ENCODE assay signal across 7 cellular contexts in the genomic region with DNA sequence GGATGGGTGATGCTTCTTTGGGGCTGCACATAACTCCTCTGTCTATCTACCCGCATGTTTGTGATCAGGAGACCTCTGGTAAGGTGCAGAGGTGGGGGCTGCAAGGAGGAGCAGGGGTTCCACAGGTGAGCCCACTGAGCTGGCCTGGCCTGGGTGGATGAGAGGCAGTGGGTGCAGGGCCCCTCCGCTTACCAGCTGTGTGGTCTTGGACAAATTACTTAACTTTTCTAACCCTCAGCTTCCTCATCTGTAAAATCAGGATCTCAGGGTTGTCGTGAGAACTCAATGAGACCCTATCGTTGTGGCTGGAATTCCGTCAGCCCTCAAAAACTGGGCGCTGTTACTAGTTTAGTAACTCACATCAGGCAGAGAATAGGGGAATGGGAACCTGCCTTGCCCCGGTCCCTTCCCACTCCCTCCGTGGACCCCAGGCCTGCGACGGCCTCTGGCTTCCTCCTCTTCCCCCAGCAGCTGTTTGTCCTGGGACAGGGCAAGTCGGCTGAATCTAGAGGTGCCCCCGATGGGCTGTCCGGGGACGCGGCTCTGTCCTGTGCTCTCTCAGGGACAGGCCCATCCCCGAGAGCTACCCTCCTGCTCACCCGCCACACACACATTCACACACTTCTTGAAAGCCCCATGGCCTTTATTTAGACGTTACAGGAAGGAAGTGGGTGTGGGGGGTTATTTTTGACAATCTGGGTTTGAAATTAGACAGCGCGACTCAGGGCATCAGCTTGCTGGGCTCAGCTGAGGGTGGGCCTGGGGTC. TPM values are rescaled to one million over a fixed set of nuclear protein-coding genes. Genes with fewer than 3 reads are reported as not detected.
DNase-seq lines count a peak whose midpoint lies in the region; ATAC-seq and TF ChIP-seq lines count a peak whose summit lies in the region.

No MANE protein-coding gene starts in this region.

- H3K27ac Mint-ChIP-seq in activated CD4-positive, alpha-beta T cell treated with anti-CD3 and anti-CD28 coated beads for 36 hours: peak overlapping the region; percentile 99
- H3K27ac Mint-ChIP-seq in endothelial cell (ENCODE audit: unreplicated experiment): no peak overlapping the region

- H3K4me1 Mint-ChIP-seq in activated CD4-positive, alpha-beta T cell treated with anti-CD3 and anti-CD28 coated beads for 36 hours: peaks cover 89% of the 10 kb centered on the region
- H3K4me1 Mint-ChIP-seq in endothelial cell (ENCODE audit: unreplicated experiment): peaks cover 32% of the 10 kb centered on the region

- TF ChIP-seq CTCF in endothelial cell (IDR thresholded peaks at IDR 0.05; ENCODE audit: unreplicated experiment): no peak

- CTCF ChIA-PET in activated CD4-positive, alpha-beta T cell treated with anti-CD3 and anti-CD28 coated beads for 36 hours (lab: Charles Lee): interaction anchor here (0.8 to 9.4 kb wide), 8 partner anchors 10 to 87 kb away, joined by 3 to 237 read pairs (median 4); a partner anchor contains a TSS

- ATAC-seq in GM19438 (IDR thresholded peaks at IDR 0.05; ENCODE audit: low read depth, unreplicated experiment): peak; percentile 43
- ATAC-seq in HG03442 (IDR thresholded peaks at IDR 0.05; ENCODE audit: unreplicated experiment): peak; percentile 36
- ATAC-seq in activated CD4-positive, alpha-beta T cell treated with anti-CD3 and anti-CD28 coated beads for 36 hours: peak; percentile 51

- H3K27me3 Mint-ChIP-seq in activated CD4-positive, alpha-beta T cell treated with anti-CD3 and anti-CD28 coated beads for 36 hours: no peaks in the 10 kb centered on the region
- peaks cover 16% of the 10 kb centered on the region for H3K27me3 Mint-ChIP-seq in endothelial cell (ENCODE audit: unreplicated experiment)

- H3K4me3 Mint-ChIP-seq in activated CD4-positive, alpha-beta T cell treated with anti-CD3 and anti-CD28 coated beads for 36 hours: peak overlapping the region; percentile 77
- peak overlapping the region; percentile 37 for H3K4me3 Mint-ChIP-seq in endothelial cell (ENCODE audit: unreplicated experiment)

- peaks cover 78% of the 10 kb centered on the region for H3K36me3 Mint-ChIP-seq in activated CD4-positive, alpha-beta T cell treated with anti-CD3 and anti-CD28 coated beads for 36 hours (ENCODE audit: low read depth)
- peaks cover 5% of the 10 kb centered on the region for H3K36me3 Mint-ChIP-seq in endothelial cell (ENCODE audit: low read depth, unreplicated experiment)

- intact Hi-C loops in activated CD4-positive, alpha-beta T cell treated with anti-CD3 and anti-CD28 coated beads for 36 hours (cut with DNase I, micrococcal nuclease): loop anchor here in 1 of 2 experiments (10.0 kb wide), 1 partner anchor 976 kb away; a partner anchor contains a TSS

- DNase-seq in activated CD4-positive, alpha-beta T cell treated with anti-CD3 and anti-CD28 coated beads for 36 hours: peak; percentile 82
- DNase-seq in endothelial cell (ENCODE audit: low spot score): no peak
- peak; percentile 62 for DNase-seq in stimulated activated CD8-positive, alpha-beta memory T cell treated with anti-CD3 and anti-CD28 coated beads, Interleukin-12 subunit alpha, Interleukin-12 subunit beta, amount 100 ng/mL, for 4 hours (ENCODE audit: low read depth)
- no peak for DNase-seq in DMS79 treated with DMSO at 0.1 percent for 48 hours (lab: John Stamatoyannopoulos, UW)
- DNase-seq in SK-N-DZ (ENCODE audit: low spot score): no peak

- POLR2A ChIA-PET in activated CD4-positive, alpha-beta T cell treated with anti-CD3 and anti-CD28 coated beads for 36 hours (lab: Charles Lee): interaction anchor here (0.7 to 8.1 kb wide), 3 partner anchors 13 to 497 kb away, joined by 3 to 142 read pairs (median 5); a partner anchor contains a TSS

- no peaks in the 10 kb centered on the region for H3K9me3 Mint-ChIP-seq in activated CD4-positive, alpha-beta T cell treated with anti-CD3 and anti-CD28 coated beads for 36 hours (ENCODE audit: low read depth)
- no peaks in the 10 kb centered on the region for H3K9me3 Mint-ChIP-seq in endothelial cell (ENCODE audit: unreplicated experiment)

RNA-seq across cellular contexts. Expression of a gene that starts 7.6 kb away (rescaled TPM):
- total RNA-seq in activated CD4-positive, alpha-beta T cell treated with anti-CD3 and anti-CD28 coated beads for 36 hours: 100 to 1,000 TPM; 335 to 483 TPM
- 22.1 TPM for total RNA-seq in endothelial cell (ENCODE audit: unreplicated experiment)
- polyA plus RNA-seq in SK-N-DZ (2014; cell fraction: cytosol; rRNA removed): 0.48 and 0.64 TPM in 2 replicates
- 1.1 and 1.3 TPM in 2 replicates for polyA plus RNA-seq in SK-N-DZ (2014; cell fraction: nucleus; rRNA removed)

RNA-seq across cellular contexts. Expression of a gene that starts 11.7 kb away (rescaled TPM):
- total RNA-seq in activated CD4-positive, alpha-beta T cell treated with anti-CD3 and anti-CD28 coated beads for 36 hours: 100 to 1,000 TPM; 398 to 502 TPM
- 288 TPM for total RNA-seq in endothelial cell (ENCODE audit: unreplicated experiment)
- polyA plus RNA-seq in SK-N-DZ (2014; cell fraction: cytosol; rRNA removed): 713 and 811 TPM in 2 replicates
- polyA plus RNA-seq in SK-N-DZ (2014; cell fraction: nucleus; rRNA removed): 771 and 835 TPM in 2 replicates

RNA-seq across cellular contexts. Expression of a gene that starts 11.9 kb away (rescaled TPM):
- total RNA-seq in activated CD4-positive, alpha-beta T cell treated with anti-CD3 and anti-CD28 coated beads for 36 hours: 100 to 1,000 TPM in 1 of 2 experiments, 10 to 100 TPM in 1; 85.0 to 106 TPM
- total RNA-seq in endothelial cell (ENCODE audit: unreplicated experiment): 37.3 TPM
- 102 TPM in 2 replicates for polyA plus RNA-seq in SK-N-DZ (2014; cell fraction: cytosol; rRNA removed)
- polyA plus RNA-seq in SK-N-DZ (2014; cell fraction: nucleus; rRNA removed): 80.2 and 111 TPM in 2 replicates

RNA-seq across cellular contexts. Expression of a gene that starts 15.0 kb away (rescaled TPM):
- 100 to 1,000 TPM; 189 to 208 TPM for total RNA-seq in activated CD4-positive, alpha-beta T cell treated with anti-CD3 and anti-CD28 coated beads for 36 hours
- total RNA-seq in endothelial cell (ENCODE audit: unreplicated experiment): 225 TPM
- 890 and 1,059 TPM in 2 replicates for polyA plus RNA-seq in SK-N-DZ (2014; cell fraction: cytosol; rRNA removed)
- 478 and 558 TPM in 2 replicates for polyA plus RNA-seq in SK-N-DZ (2014; cell fraction: nucleus; rRNA removed)

RNA-seq across cellular contexts. Expression of a gene that starts 15.2 kb away (rescaled TPM):
- total RNA-seq in activated CD4-positive, alpha-beta T cell treated with anti-CD3 and anti-CD28 coated beads for 36 hours: not detected
- not detected for total RNA-seq in endothelial cell (ENCODE audit: unreplicated experiment)
- polyA plus RNA-seq in SK-N-DZ (2014; cell fraction: cytosol; rRNA removed): not detected in 2 replicates
- not detected in 2 replicates for polyA plus RNA-seq in SK-N-DZ (2014; cell fraction: nucleus; rRNA removed)

Comparison
In these comparisons a context has a peak if more than half of its experiments do, and no peak if none do; other contexts are left out.
1. DNase-seq: peak in activated CD4-positive, alpha-beta T cell treated with anti-CD3 and anti-CD28 coated beads for 36 hours (single experiment) and stimulated activated CD8-positive, alpha-beta memory T cell treated with anti-CD3 and anti-CD28 coated beads, Interleukin-12 subunit alpha, Interleukin-12 subunit beta, amount 100 ng/mL, for 4 hours (single experiment); none in endothelial cell (single experiment), DMS79 treated with DMSO at 0.1 percent for 48 hours (single experiment) and SK-N-DZ (single experiment).
2. RNA of a gene that starts 7.6 kb away (total RNA-seq): 335 to 483 TPM in activated CD4-positive, alpha-beta T cell treated with anti-CD3 and anti-CD28 coated beads for 36 hours; 22.1 TPM in endothelial cell (single experiment); every median in the first group is over 10 times any median in the second.
3. Peak in every context shown above with its lines, with median percentiles within 50 percentile points of each other: ATAC-seq.